Comparison of ENCODE assay signal across 17 cellular contexts in the genomic region with DNA sequence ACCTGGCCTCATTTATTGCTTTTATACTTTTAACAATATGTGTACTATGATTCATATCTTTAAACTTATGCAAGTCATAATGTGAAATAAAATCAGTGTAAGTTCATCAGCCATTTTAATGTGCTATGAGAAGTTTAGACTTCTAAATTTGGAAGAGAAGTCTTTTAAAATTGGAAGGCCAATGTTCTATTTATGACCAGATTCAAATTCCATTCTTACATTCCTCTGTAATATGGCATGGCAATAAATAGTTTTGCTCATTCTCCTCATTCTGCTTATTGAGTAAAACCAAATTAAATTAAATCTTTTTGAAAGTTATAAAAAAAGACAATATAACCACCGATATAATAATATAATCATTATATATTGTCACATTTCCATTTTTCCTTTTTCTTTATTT.
"Had no signal": no experiment of that assay in that cellular context is flagged by ENCODE, and none has a peak within 500 bp of the region (broad histone marks: within the 10 kb centered on the region; RNA-seq: fewer than 3 reads in every experiment).

No MANE protein-coding gene starts in this region.

- H3K9me3 ChIP-seq: ovary, tibial nerve had no signal

- H3K4me1 ChIP-seq: tibial nerve had no signal

- DNase-seq: activated CD4-positive, alpha-beta T cell treated with anti-CD3 and anti-CD28 coated beads for 48 hours; activated CD8-positive, alpha-beta T cell treated with anti-CD3 and anti-CD28 coated beads for 36 hours; activated effector memory CD4-positive, alpha-beta T cell treated with anti-CD3 and anti-CD28 coated beads, Interleukin-2, amount 50 U/mL, for 16 hours; activated T-cell treated with anti-CD3 and anti-CD28 coated beads, Interleukin-2, amount 50 U/mL, for 4 hours; central memory CD4-positive, alpha-beta T cell; effector CD8-positive, alpha-beta T cell; islet precursor cell; mammary epithelial cell; naive thymus-derived CD4-positive, alpha-beta T cell; ovary; stimulated activated CD4-positive, alpha-beta T cell treated with anti-CD3 and anti-CD28 coated beads, Interleukin-15, amount 100 ng/mL, for 24 hours; stimulated activated CD4-positive, alpha-beta T cell treated with anti-CD3 and anti-CD28 coated beads, Interleukin-4, amount 100 ng/mL, for 1 hour; stimulated activated naive B cell treated with anti-CD40 and anti-IgM and Interleukin-4, amounts not matched to agents 10 μg/mL and 1 μg/mL and 100 μg/mL, for 72 hours; T-helper 17 cell had no signal

- H3K27ac ChIP-seq: ovary, skin epidermis, tibial nerve had no signal

- H3K4me3 ChIP-seq: ovary, skin epidermis, tibial nerve had no signal

- ATAC-seq: activated CD8-positive, alpha-beta T cell treated with anti-CD3 and anti-CD28 coated beads for 36 hours; activated T-cell treated with anti-CD3 and anti-CD28 coated beads, Interleukin-2, amount 50 U/mL, for 4 hours; naive thymus-derived CD4-positive, alpha-beta T cell; stimulated activated naive B cell treated with anti-CD40 and anti-IgM and Interleukin-4, amounts not matched to agents 10 μg/mL and 1 μg/mL and 100 μg/mL, for 72 hours; T-helper 17 cell; WTC11 had no signal

- H3K27me3 ChIP-seq: ovary, tibial nerve had no signal

- H3K36me3 ChIP-seq: ovary, tibial nerve had no signal
